20 cellular contexts compared by ENCODE assay signal in the genomic region with DNA sequence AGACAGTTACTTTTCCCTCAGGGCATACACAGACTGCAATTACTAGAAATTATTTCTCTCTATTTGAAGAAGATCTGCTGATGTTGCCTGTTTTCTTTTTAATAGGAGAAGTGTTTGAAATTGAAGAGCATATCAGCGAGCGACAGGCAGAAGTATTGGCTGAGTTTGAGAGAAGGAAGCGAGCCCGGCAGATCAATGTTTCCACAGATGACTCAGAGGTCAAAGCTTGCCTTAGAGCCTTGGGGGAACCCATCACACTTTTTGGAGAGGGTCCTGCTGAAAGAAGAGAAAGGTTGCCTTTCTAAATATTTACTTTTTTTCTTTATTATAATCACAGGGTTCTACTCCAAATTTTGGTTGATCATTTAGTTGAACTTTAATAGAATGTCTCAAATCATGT. TPM values are rescaled to one million over a fixed set of nuclear protein-coding genes. Genes with fewer than 3 reads are reported as not detected.
"Had no signal": no experiment of that assay in that cellular context is flagged by ENCODE, and none has a peak within 500 bp of the region (broad histone marks: within the 10 kb centered on the region; RNA-seq: fewer than 3 reads in every experiment).

No MANE protein-coding gene starts in this region.

- H3K9me3 ChIP-seq: ascending aorta, breast epithelium, left ventricle myocardium inferior, pancreas, sigmoid colon, stomach, testis, upper lobe of left lung had no signal

- H3K4me3 Mint-ChIP-seq: activated CD4-positive, alpha-beta T cell treated with anti-CD3 and anti-CD28 coated beads for 36 hours; effector memory CD8-positive, alpha-beta T cell; neural progenitor cell had no signal

- H3K27ac Mint-ChIP-seq: effector memory CD8-positive, alpha-beta T cell; neural progenitor cell had no signal

- DNase-seq: activated CD4-positive, alpha-beta T cell treated with anti-CD3 and anti-CD28 coated beads for 36 hours; activated gamma-delta T cell treated with Interleukin-2 at 50 U/mL for 16 hours; dermis blood vessel endothelial cell; effector memory CD8-positive, alpha-beta T cell; foreskin keratinocyte; glutamatergic neuron; hypothalamus; kidney; left ventricle myocardium inferior; pancreas; sigmoid colon; stimulated activated CD4-positive, alpha-beta T cell treated with anti-CD3 and anti-CD28 coated beads, Interleukin-1b, Interleukin-23, amount 100 ng/mL, for 48 hours; stomach; T-helper 9 cell; testis; upper lobe of left lung had no signal

- H3K27me3 ChIP-seq: ascending aorta, breast epithelium, foreskin keratinocyte, neural progenitor cell, pancreas, sigmoid colon, stomach, testis, upper lobe of left lung had no signal

- H3K27ac ChIP-seq: ascending aorta, breast epithelium, foreskin keratinocyte, left ventricle myocardium inferior, neural progenitor cell, pancreas, sigmoid colon, stomach, testis, upper lobe of left lung had no signal

- ATAC-seq: activated CD4-positive, alpha-beta T cell treated with anti-CD3 and anti-CD28 coated beads for 36 hours; effector memory CD8-positive, alpha-beta T cell; foreskin keratinocyte; pancreas had no signal

- H3K9me3 Mint-ChIP-seq: effector memory CD8-positive, alpha-beta T cell; neural progenitor cell had no signal

- H3K27me3 Mint-ChIP-seq: activated CD4-positive, alpha-beta T cell treated with anti-CD3 and anti-CD28 coated beads for 36 hours; effector memory CD8-positive, alpha-beta T cell had no signal

RNA-seq across cellular contexts. Expression of a gene that starts 24.3 kb away (rescaled TPM):
- total RNA-seq: ascending aorta, cerebellum, dermis blood vessel endothelial cell, foreskin keratinocyte, left ventricle myocardium inferior, sigmoid colon had no signal
